8 cellular contexts compared by ENCODE assay signal in the genomic region with DNA sequence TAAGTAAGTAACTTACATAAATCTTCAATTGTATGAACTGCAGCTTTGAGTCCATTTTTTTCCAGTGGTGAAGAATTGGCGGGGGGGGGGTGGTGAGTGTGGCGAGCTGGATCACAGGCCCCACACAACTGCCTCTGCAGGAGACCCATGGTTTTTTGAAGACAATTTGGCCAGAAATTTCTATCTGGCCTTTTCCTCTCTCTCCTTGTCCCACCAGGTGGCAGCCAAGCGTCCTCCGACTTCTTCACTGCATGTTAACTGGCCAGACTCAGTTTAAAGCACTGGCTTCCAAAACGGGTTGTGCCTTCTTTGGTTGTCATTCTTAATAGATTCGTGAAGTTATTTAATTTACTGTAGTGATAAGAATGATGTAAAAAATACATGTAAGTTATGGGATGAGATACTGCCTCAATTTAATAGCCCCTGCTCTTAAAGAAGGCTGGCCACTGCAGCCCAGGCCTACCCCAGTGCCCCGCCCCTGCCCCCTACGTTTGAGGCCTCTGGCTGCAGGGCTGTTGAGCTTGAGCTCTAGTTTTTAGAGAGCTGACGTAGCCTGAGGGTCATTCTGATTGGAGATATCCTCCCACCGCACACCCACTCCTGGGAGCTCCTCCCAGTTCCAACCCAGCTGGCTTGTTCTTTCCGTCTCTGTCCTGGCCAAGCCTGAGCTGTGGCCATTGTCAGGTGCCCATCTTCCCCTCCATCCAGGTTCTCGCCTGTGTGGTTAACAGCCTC. TPM values are rescaled to one million over a fixed set of nuclear protein-coding genes. Genes with fewer than 3 reads are reported as not detected.
DNase-seq lines count a peak whose midpoint lies in the region; ATAC-seq and TF ChIP-seq lines count a peak whose summit lies in the region.

No MANE protein-coding gene starts in this region.

- H3K9me3 ChIP-seq in Loucy (ENCODE audit: insufficient read depth, low read depth, low read length) (no peaks in the 10 kb centered on the region), right lobe of liver (no peaks in the 10 kb centered on the region)

- no peaks in the 10 kb centered on the region for H4K20me1 ChIP-seq in Loucy (ENCODE audit: insufficient read depth, low read length, poor library complexity, severe bottlenecking)

- no peak overlapping the region for H3K4me3 ChIP-seq in Loucy (ENCODE audit: low read length, poor library complexity, severe bottlenecking)
- no peak overlapping the region for H3K4me3 ChIP-seq in right lobe of liver

- no peaks in the 10 kb centered on the region for H3K4me1 ChIP-seq in Loucy (ENCODE audit: insufficient read depth, low read length, poor library complexity, severe bottlenecking)
- H3K4me1 ChIP-seq in right lobe of liver = peaks cover 0 to 5% (median 0%) of the 10 kb centered on the region in 4 donors

- no peak overlapping the region for H3K4me2 ChIP-seq in Loucy (ENCODE audit: low read depth, low read length, poor library complexity, severe bottlenecking)

- H3K27ac Mint-ChIP-seq in MCF 10A (ENCODE audit: low read depth, unreplicated experiment) = no peak overlapping the region
- no peak overlapping the region for H3K27ac Mint-ChIP-seq in stimulated activated naive B cell treated with anti-CD40 and anti-IgM and Interleukin-4, amounts not matched to agents 10 μg/mL and 1 μg/mL and 100 μg/mL, for 72 hours
- H3K27ac Mint-ChIP-seq in activated T-helper 1 cell treated with anti-CD3 and anti-CD28 coated beads, Interleukin-12 subunit alpha, Interleukin-12 subunit beta, Interleukin-2, Interleukin-4 antibody, amounts not matched to agents 30 ng/mL and 10 ng/mL and 1 ng/mL, durations not matched to agents 14 hours and 24 hours and 36 hours = no peak overlapping the region

- BruUV-seq in MCF 10A (replicated peaks; lab: Mats Ljungman, UMichigan) = no TSS peak

- POLR2A ChIA-PET in MCF 10A (lab: Yijun Ruan, JAX) = interaction anchor here (0.9 kb wide), 1 partner anchor 13 kb away, joined by 3 read pairs; no protein-coding TSS in a partner anchor

- intact Hi-C loops in MCF 10A (cut with micrococcal nuclease) (no loop called here), right lobe of liver (cut with DNase I) (loop anchor here in 1 of 2 donors (10.0 kb wide), 1 partner anchor 623 kb away; a partner anchor contains a TSS)
- intact Hi-C loops in activated T-helper 1 cell treated with anti-CD3 and anti-CD28 coated beads, Interleukin-12 subunit alpha, Interleukin-12 subunit beta, Interleukin-2, Interleukin-4 antibody, amounts not matched to agents 30 ng/mL and 10 ng/mL and 1 ng/mL, durations not matched to agents 14 hours and 24 hours and 36 hours (cut with micrococcal nuclease) = no loop called here

- H3K9me2 ChIP-seq in Loucy (replicated peaks; ENCODE audit: low read depth, low read length) = no peaks in the 10 kb centered on the region

- no peaks in the 10 kb centered on the region for H3K4me1 Mint-ChIP-seq in MCF 10A (ENCODE audit: insufficient read depth, unreplicated experiment)
- no peaks in the 10 kb centered on the region for H3K4me1 Mint-ChIP-seq in stimulated activated naive B cell treated with anti-CD40 and anti-IgM and Interleukin-4, amounts not matched to agents 10 μg/mL and 1 μg/mL and 100 μg/mL, for 72 hours
- no peaks in the 10 kb centered on the region for H3K4me1 Mint-ChIP-seq in activated T-helper 1 cell treated with anti-CD3 and anti-CD28 coated beads, Interleukin-12 subunit alpha, Interleukin-12 subunit beta, Interleukin-2, Interleukin-4 antibody, amounts not matched to agents 30 ng/mL and 10 ng/mL and 1 ng/mL, durations not matched to agents 14 hours and 24 hours and 36 hours (ENCODE audit: low read depth)

- H3K4me3 Mint-ChIP-seq in MCF 10A (ENCODE audit: unreplicated experiment) = no peak overlapping the region
- H3K4me3 Mint-ChIP-seq in stimulated activated naive B cell treated with anti-CD40 and anti-IgM and Interleukin-4, amounts not matched to agents 10 μg/mL and 1 μg/mL and 100 μg/mL, for 72 hours = no peak overlapping the region
- no peak overlapping the region for H3K4me3 Mint-ChIP-seq in activated T-helper 1 cell treated with anti-CD3 and anti-CD28 coated beads, Interleukin-12 subunit alpha, Interleukin-12 subunit beta, Interleukin-2, Interleukin-4 antibody, amounts not matched to agents 30 ng/mL and 10 ng/mL and 1 ng/mL, durations not matched to agents 14 hours and 24 hours and 36 hours

- no peak overlapping the region for H2AFZ ChIP-seq in Loucy (ENCODE audit: low read length)

- H3K9ac ChIP-seq in Loucy (ENCODE audit: low read depth, low read length, poor library complexity, severe bottlenecking) = no peak overlapping the region

- H3K36me3 Mint-ChIP-seq in MCF 10A (ENCODE audit: insufficient read depth, unreplicated experiment) = peaks cover 81% of the 10 kb centered on the region
- peaks cover 55 to 70% of the 10 kb centered on the region in 2 donors for H3K36me3 Mint-ChIP-seq in stimulated activated naive B cell treated with anti-CD40 and anti-IgM and Interleukin-4, amounts not matched to agents 10 μg/mL and 1 μg/mL and 100 μg/mL, for 72 hours
- peaks cover 36% of the 10 kb centered on the region for H3K36me3 Mint-ChIP-seq in activated T-helper 1 cell treated with anti-CD3 and anti-CD28 coated beads, Interleukin-12 subunit alpha, Interleukin-12 subunit beta, Interleukin-2, Interleukin-4 antibody, amounts not matched to agents 30 ng/mL and 10 ng/mL and 1 ng/mL, durations not matched to agents 14 hours and 24 hours and 36 hours (ENCODE audit: low read depth)

- H3F3A ChIP-seq in Loucy (ENCODE audit: low read depth) = no peaks in the 10 kb centered on the region

- 60% methylated on average over 10 of the region's 12 CpGs for WGBS in right lobe of liver (ENCODE audit: insufficient coverage, low coverage, low lambda C conversion rate, missing lambda C conversion rate)

- H3K36me3 ChIP-seq in Loucy (ENCODE audit: insufficient read depth, low read length) (peaks cover 73% of the 10 kb centered on the region; the same call in 1 of the 2 replicates), right lobe of liver (peaks cover 0 to 48% (median 21%) of the 10 kb centered on the region in 4 donors)

- H3K27ac ChIP-seq in right lobe of liver = no peak overlapping the region

- H3K27me3 ChIP-seq in Loucy (ENCODE audit: insufficient read depth, low read length, poor library complexity, severe bottlenecking) (no peaks in the 10 kb centered on the region), right lobe of liver (no peaks in the 10 kb centered on the region)

- ATAC-seq in right lobe of liver (peak in 3 of 4 donors; percentile 26 to 46 (median 41)), HG03135 (IDR thresholded peaks at IDR 0.05; ENCODE audit: unreplicated experiment) (no peak)
- no peak for ATAC-seq in stimulated activated naive B cell treated with anti-CD40 and anti-IgM and Interleukin-4, amounts not matched to agents 10 μg/mL and 1 μg/mL and 100 μg/mL, for 72 hours (replicated peaks)

- no peaks in the 10 kb centered on the region for H3K27me3 Mint-ChIP-seq in MCF 10A (ENCODE audit: insufficient read depth, unreplicated experiment)
- no peaks in the 10 kb centered on the region for H3K27me3 Mint-ChIP-seq in stimulated activated naive B cell treated with anti-CD40 and anti-IgM and Interleukin-4, amounts not matched to agents 10 μg/mL and 1 μg/mL and 100 μg/mL, for 72 hours
- no peaks in the 10 kb centered on the region for H3K27me3 Mint-ChIP-seq in activated T-helper 1 cell treated with anti-CD3 and anti-CD28 coated beads, Interleukin-12 subunit alpha, Interleukin-12 subunit beta, Interleukin-2, Interleukin-4 antibody, amounts not matched to agents 30 ng/mL and 10 ng/mL and 1 ng/mL, durations not matched to agents 14 hours and 24 hours and 36 hours (ENCODE audit: insufficient read depth)

- TF ChIP-seq CTCF in Loucy (conservative IDR thresholded peaks at IDR 0.05; ENCODE audit: low read length) = peak; percentile 64
- no peak for TF ChIP-seq CTCF in MCF 10A (IDR thresholded peaks at IDR 0.05; ENCODE audit: unreplicated experiment)
- peak; percentile 18 to 45 (median 39) for TF ChIP-seq CTCF in right lobe of liver (IDR thresholded peaks at IDR 0.05)

- no peaks in the 10 kb centered on the region for H3K9me3 Mint-ChIP-seq in MCF 10A (ENCODE audit: unreplicated experiment)
- H3K9me3 Mint-ChIP-seq in stimulated activated naive B cell treated with anti-CD40 and anti-IgM and Interleukin-4, amounts not matched to agents 10 μg/mL and 1 μg/mL and 100 μg/mL, for 72 hours = no peaks in the 10 kb centered on the region
- H3K9me3 Mint-ChIP-seq in activated T-helper 1 cell treated with anti-CD3 and anti-CD28 coated beads, Interleukin-12 subunit alpha, Interleukin-12 subunit beta, Interleukin-2, Interleukin-4 antibody, amounts not matched to agents 30 ng/mL and 10 ng/mL and 1 ng/mL, durations not matched to agents 14 hours and 24 hours and 36 hours = no peaks in the 10 kb centered on the region

- no peak for TF ChIP-seq POLR2A in right lobe of liver (IDR thresholded peaks at IDR 0.05)

- CTCF ChIA-PET in MCF 10A (lab: Yijun Ruan, JAX) = interaction anchor here (0.5 to 2.1 kb wide), 16 partner anchors 11 to 1335 kb away, joined by 3 to 8 read pairs (median 3); no protein-coding TSS in a partner anchor

- peak; percentile 12 for DNase-seq in GDM1 (lab: John Stamatoyannopoulos, UW)
- peak; percentile 49 for DNase-seq in MCF 10A (ENCODE audit: unreplicated experiment)
- DNase-seq in right lobe of liver = no peak
- no peak for DNase-seq in stimulated activated naive B cell treated with anti-CD40 and anti-IgM and Interleukin-4, amounts not matched to agents 10 μg/mL and 1 μg/mL and 100 μg/mL, for 72 hours
- DNase-seq in NCI-H2029 treated with DMSO at 0.1 percent for 48 hours (lab: John Stamatoyannopoulos, UW) = no peak
- no peak for DNase-seq in activated T-helper 1 cell treated with anti-CD3 and anti-CD28 coated beads, Interleukin-12 subunit alpha, Interleukin-12 subunit beta, Interleukin-2, Interleukin-4 antibody, amounts not matched to agents 30 ng/mL and 10 ng/mL and 1 ng/mL, durations not matched to agents 14 hours and 24 hours and 36 hours (ENCODE audit: low spot score)

- H3K79me2 ChIP-seq in Loucy (ENCODE audit: insufficient read depth, low read length) = no peaks in the 10 kb centered on the region

RNA-seq across cellular contexts. Expression of a gene that starts 36.4 kb away (rescaled TPM):
- total RNA-seq in MCF 10A (2022) = 19.6 and 32.4 TPM in 2 replicates
- total RNA-seq in right lobe of liver = 10 to 100 TPM; 31.2 to 58.5 (median 43.1) TPM
- total RNA-seq in activated T-helper 1 cell treated with anti-CD3 and anti-CD28 coated beads, Interleukin-12 subunit alpha, Interleukin-12 subunit beta, Interleukin-2, Interleukin-4 antibody, amounts not matched to agents 30 ng/mL and 10 ng/mL and 1 ng/mL, durations not matched to agents 14 hours and 24 hours and 36 hours = 53.8 and 59.9 TPM in 2 replicates

Comparison
In these comparisons a context has a peak if more than half of its experiments do, and no peak if none do; other contexts are left out.
1. DNase-seq: peak in GDM1 (single experiment) and MCF 10A (single experiment); none in right lobe of liver (0 of 3), stimulated activated naive B cell treated with anti-CD40 and anti-IgM and Interleukin-4, amounts not matched to agents 10 μg/mL and 1 μg/mL and 100 μg/mL, for 72 hours (single experiment), NCI-H2029 treated with DMSO at 0.1 percent for 48 hours (single experiment) and activated T-helper 1 cell treated with anti-CD3 and anti-CD28 coated beads, Interleukin-12 subunit alpha, Interleukin-12 subunit beta, Interleukin-2, Interleukin-4 antibody, amounts not matched to agents 30 ng/mL and 10 ng/mL and 1 ng/mL, durations not matched to agents 14 hours and 24 hours and 36 hours (single experiment).
2. ATAC-seq: peak in right lobe of liver (3 of 4); none in stimulated activated naive B cell treated with anti-CD40 and anti-IgM and Interleukin-4, amounts not matched to agents 10 μg/mL and 1 μg/mL and 100 μg/mL, for 72 hours (0 of 2) and HG03135 (single experiment).